Comparison of ENCODE assay signal across 1 cellular context in genomic region chr17:7915611-7916382, GRCh38.
TF ChIP-seq lines count a peak whose summit lies in the region.

Gene RNF227, minus strand, starts transcription at chr17:7916289. Its CDS starts 94 bp downstream, at chr17:7916195.

TF ChIP-seq in HepG2, 621 proteins besides CTCF, POLR2A, EP300 and RAD21 (continued from another document and continues in another):
- TF ChIP-seq, protein P1, sequence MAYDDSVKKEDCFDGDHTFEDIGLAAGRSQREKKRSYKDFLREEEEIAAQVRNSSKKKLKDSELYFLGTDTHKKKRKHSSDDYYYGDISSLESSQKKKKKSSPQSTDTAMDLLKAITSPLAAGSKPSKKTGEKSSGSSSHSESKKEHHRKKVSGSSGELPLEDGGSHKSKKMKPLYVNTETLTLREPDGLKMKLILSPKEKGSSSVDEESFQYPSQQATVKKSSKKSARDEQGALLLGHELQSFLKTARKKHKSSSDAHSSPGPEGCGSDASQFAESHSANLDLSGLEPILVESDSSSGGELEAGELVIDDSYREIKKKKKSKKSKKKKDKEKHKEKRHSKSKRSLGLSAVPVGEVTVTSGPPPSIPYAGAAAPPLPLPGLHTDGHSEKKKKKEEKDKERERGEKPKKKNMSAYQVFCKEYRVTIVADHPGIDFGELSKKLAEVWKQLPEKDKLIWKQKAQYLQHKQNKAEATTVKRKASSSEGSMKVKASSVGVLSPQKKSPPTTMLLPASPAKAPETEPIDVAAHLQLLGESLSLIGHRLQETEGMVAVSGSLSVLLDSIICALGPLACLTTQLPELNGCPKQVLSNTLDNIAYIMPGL (CRISPR knock-in tag; IDR thresholded peaks at IDR 0.05; ENCODE audit: borderline replicate concordance in 1 of 2, low read depth in 1 of 2) = no peak; a peak in 3 of 4 replicates
- peak; percentile 55; the same call in 1 of the 2 replicates for TF ChIP-seq ZGPAT (CRISPR knock-in tag; IDR thresholded peaks at IDR 0.05)
- 0 out of 2 replicates have a peak, but pooled peaks have one; percentile 76 for TF ChIP-seq ZNF225 (CRISPR knock-in tag; IDR thresholded peaks at IDR 0.05)
- no peak for TF ChIP-seq RARG (CRISPR knock-in tag; IDR thresholded peaks at IDR 0.05; ENCODE audit: low read depth)
- no peak for TF ChIP-seq SKI (IDR thresholded peaks at IDR 0.05; ENCODE audit: partially characterized antibody)
- TF ChIP-seq SOX6 (IDR thresholded peaks at IDR 0.05) = no peak
- TF ChIP-seq SOX6 (CRISPR knock-in tag; IDR thresholded peaks at IDR 0.05) = peak; percentile 44
- TF ChIP-seq MTA1 (CRISPR knock-in tag; IDR thresholded peaks at IDR 0.05; ENCODE audit: borderline replicate concordance) = no peak
- TF ChIP-seq KLF12 (CRISPR knock-in tag; IDR thresholded peaks at IDR 0.05; ENCODE audit: borderline replicate concordance) = no peak; the same call in 1 of the 2 replicates
- TF ChIP-seq ZNF770 (CRISPR knock-in tag; IDR thresholded peaks at IDR 0.05) = no peak
- TF ChIP-seq MTA3 (CRISPR knock-in tag; IDR thresholded peaks at IDR 0.05) = no peak
- TF ChIP-seq ELF3 (CRISPR knock-in tag; IDR thresholded peaks at IDR 0.05) = 0 out of 2 replicates have a peak, but pooled peaks have one; percentile 25
- no peak for TF ChIP-seq ZNF337 (CRISPR knock-in tag; IDR thresholded peaks at IDR 0.05; ENCODE audit: borderline replicate concordance, low read depth)
- no peak for TF ChIP-seq HMGXB3 (CRISPR knock-in tag; IDR thresholded peaks at IDR 0.05; ENCODE audit: borderline replicate concordance)
- TF ChIP-seq ZFP62 (CRISPR knock-in tag; IDR thresholded peaks at IDR 0.05) = no peak
- TF ChIP-seq IRX3 (CRISPR knock-in tag; IDR thresholded peaks at IDR 0.05; ENCODE audit: borderline replicate concordance, low read depth) = peak; percentile 98
- TF ChIP-seq, protein P2, sequence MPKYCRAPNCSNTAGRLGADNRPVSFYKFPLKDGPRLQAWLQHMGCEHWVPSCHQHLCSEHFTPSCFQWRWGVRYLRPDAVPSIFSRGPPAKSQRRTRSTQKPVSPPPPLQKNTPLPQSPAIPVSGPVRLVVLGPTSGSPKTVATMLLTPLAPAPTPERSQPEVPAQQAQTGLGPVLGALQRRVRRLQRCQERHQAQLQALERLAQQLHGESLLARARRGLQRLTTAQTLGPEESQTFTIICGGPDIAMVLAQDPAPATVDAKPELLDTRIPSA (CRISPR knock-in tag; IDR thresholded peaks at IDR 0.05; ENCODE audit: borderline replicate concordance) = no peak
- TF ChIP-seq RNF2 (conservative IDR thresholded peaks at IDR 0.05; ENCODE audit: low read depth) = peak; percentile 97
- no peak for TF ChIP-seq NR2C2 (CRISPR knock-in tag; IDR thresholded peaks at IDR 0.05; ENCODE audit: borderline replicate concordance)
- no peak for TF ChIP-seq TFAP4 (IDR thresholded peaks at IDR 0.05; ENCODE audit: borderline replicate concordance, low read depth)
- no peak; the same call in 1 of the 2 replicates for TF ChIP-seq SIX4 (CRISPR knock-in tag; IDR thresholded peaks at IDR 0.05)
- TF ChIP-seq ZNF484 (CRISPR knock-in tag; IDR thresholded peaks at IDR 0.05; ENCODE audit: borderline replicate concordance, low read depth) = no peak
- 0 out of 2 replicates have a peak, but pooled peaks have one; percentile 41 for TF ChIP-seq ZNF556 (CRISPR knock-in tag; IDR thresholded peaks at IDR 0.05; ENCODE audit: borderline replicate concordance)
- TF ChIP-seq MED1 (CRISPR knock-in tag; IDR thresholded peaks at IDR 0.05) = no peak
- peak; percentile 89 for TF ChIP-seq ARNT2 (CRISPR knock-in tag; IDR thresholded peaks at IDR 0.05; ENCODE audit: low read depth)
- TF ChIP-seq SP2 (CRISPR knock-in tag; IDR thresholded peaks at IDR 0.05) = no peak
- no peak for TF ChIP-seq GLI4 (CRISPR knock-in tag; IDR thresholded peaks at IDR 0.05; ENCODE audit: borderline replicate concordance)
- no peak for TF ChIP-seq NFIC (IDR thresholded peaks at IDR 0.05; ENCODE audit: low read length)
- TF ChIP-seq, protein P3, sequence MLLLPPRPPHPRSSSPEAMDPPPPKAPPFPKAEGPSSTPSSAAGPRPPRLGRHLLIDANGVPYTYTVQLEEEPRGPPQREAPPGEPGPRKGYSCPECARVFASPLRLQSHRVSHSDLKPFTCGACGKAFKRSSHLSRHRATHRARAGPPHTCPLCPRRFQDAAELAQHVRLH (CRISPR knock-in tag; IDR thresholded peaks at IDR 0.05; ENCODE audit: borderline replicate concordance, low read depth) = no peak; the same call in 1 of the 2 replicates
- TF ChIP-seq EHMT2 (IDR thresholded peaks at IDR 0.05; ENCODE audit: borderline replicate concordance, low read depth, low read length) = no peak
- peak; percentile 76; the same call in 1 of the 2 replicates for TF ChIP-seq ZNF761 (CRISPR knock-in tag; conservative IDR thresholded peaks at IDR 0.05)
- TF ChIP-seq ZHX2 (IDR thresholded peaks at IDR 0.05; ENCODE audit: low read depth) = 0 out of 2 replicates have a peak, but pooled peaks have one; percentile 33
- peak; percentile 94; the same call in 1 of the 2 replicates for TF ChIP-seq ZHX2 (CRISPR knock-in tag; IDR thresholded peaks at IDR 0.05; ENCODE audit: borderline replicate concordance)
- TF ChIP-seq RFX5 (IDR thresholded peaks at IDR 0.05; ENCODE audit: low read depth, low read length) = no peak
- no peak for TF ChIP-seq ZZZ3 (CRISPR knock-in tag; IDR thresholded peaks at IDR 0.05; ENCODE audit: borderline replicate concordance)
- TF ChIP-seq ZNF430 (CRISPR knock-in tag; IDR thresholded peaks at IDR 0.05) = peak; percentile 79; the same call in 1 of the 2 replicates
- TF ChIP-seq ZNF441 (CRISPR knock-in tag; IDR thresholded peaks at IDR 0.05; ENCODE audit: borderline replicate concordance) = no peak
- 0 out of 2 replicates have a peak, but pooled peaks have one; percentile 17 for TF ChIP-seq MLX (CRISPR knock-in tag; IDR thresholded peaks at IDR 0.05)
- TF ChIP-seq RBM39 (IDR thresholded peaks at IDR 0.05; ENCODE audit: low read depth, low read length, poor library complexity, severe bottlenecking) = peak; percentile 58
- no peak for TF ChIP-seq NR3C1 (CRISPR knock-in tag; IDR thresholded peaks at IDR 0.05)
- no peak for TF ChIP-seq TRIM24 (CRISPR knock-in tag; IDR thresholded peaks at IDR 0.05)
- no peak for TF ChIP-seq HNRNPUL1 (IDR thresholded peaks at IDR 0.05; ENCODE audit: low read depth, low read length)
- TF ChIP-seq ZNF781 (CRISPR knock-in tag; IDR thresholded peaks at IDR 0.05; ENCODE audit: borderline replicate concordance, not compliant biosample characterization) = no peak
- TF ChIP-seq ZNF33A (CRISPR knock-in tag; IDR thresholded peaks at IDR 0.05; ENCODE audit: borderline replicate concordance) = no peak
- no peak for TF ChIP-seq ONECUT2 (CRISPR knock-in tag; IDR thresholded peaks at IDR 0.05)
